Comparison of ENCODE assay signal across 2 cellular contexts in genomic region chr22:35257002-35257320, GRCh38.
TF ChIP-seq lines count a peak whose summit lies in the region.

No MANE protein-coding gene starts in this region.

TF ChIP-seq in GM23338, 12 proteins besides CTCF, POLR2A, EP300 and RAD21 (continued from another document):
- TF ChIP-seq, protein P1, sequence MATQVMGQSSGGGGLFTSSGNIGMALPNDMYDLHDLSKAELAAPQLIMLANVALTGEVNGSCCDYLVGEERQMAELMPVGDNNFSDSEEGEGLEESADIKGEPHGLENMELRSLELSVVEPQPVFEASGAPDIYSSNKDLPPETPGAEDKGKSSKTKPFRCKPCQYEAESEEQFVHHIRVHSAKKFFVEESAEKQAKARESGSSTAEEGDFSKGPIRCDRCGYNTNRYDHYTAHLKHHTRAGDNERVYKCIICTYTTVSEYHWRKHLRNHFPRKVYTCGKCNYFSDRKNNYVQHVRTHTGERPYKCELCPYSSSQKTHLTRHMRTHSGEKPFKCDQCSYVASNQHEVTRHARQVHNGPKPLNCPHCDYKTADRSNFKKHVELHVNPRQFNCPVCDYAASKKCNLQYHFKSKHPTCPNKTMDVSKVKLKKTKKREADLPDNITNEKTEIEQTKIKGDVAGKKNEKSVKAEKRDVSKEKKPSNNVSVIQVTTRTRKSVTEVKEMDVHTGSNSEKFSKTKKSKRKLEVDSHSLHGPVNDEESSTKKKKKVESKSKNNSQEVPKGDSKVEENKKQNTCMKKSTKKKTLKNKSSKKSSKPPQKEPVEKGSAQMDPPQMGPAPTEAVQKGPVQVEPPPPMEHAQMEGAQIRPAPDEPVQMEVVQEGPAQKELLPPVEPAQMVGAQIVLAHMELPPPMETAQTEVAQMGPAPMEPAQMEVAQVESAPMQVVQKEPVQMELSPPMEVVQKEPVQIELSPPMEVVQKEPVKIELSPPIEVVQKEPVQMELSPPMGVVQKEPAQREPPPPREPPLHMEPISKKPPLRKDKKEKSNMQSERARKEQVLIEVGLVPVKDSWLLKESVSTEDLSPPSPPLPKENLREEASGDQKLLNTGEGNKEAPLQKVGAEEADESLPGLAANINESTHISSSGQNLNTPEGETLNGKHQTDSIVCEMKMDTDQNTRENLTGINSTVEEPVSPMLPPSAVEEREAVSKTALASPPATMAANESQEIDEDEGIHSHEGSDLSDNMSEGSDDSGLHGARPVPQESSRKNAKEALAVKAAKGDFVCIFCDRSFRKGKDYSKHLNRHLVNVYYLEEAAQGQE (IDR thresholded peaks at IDR 0.05; ENCODE audit: unreplicated experiment) = no peak
- no peak for TF ChIP-seq EZH2phosphoT487 (IDR thresholded peaks at IDR 0.05; ENCODE audit: unreplicated experiment)
- TF ChIP-seq, protein P2, sequence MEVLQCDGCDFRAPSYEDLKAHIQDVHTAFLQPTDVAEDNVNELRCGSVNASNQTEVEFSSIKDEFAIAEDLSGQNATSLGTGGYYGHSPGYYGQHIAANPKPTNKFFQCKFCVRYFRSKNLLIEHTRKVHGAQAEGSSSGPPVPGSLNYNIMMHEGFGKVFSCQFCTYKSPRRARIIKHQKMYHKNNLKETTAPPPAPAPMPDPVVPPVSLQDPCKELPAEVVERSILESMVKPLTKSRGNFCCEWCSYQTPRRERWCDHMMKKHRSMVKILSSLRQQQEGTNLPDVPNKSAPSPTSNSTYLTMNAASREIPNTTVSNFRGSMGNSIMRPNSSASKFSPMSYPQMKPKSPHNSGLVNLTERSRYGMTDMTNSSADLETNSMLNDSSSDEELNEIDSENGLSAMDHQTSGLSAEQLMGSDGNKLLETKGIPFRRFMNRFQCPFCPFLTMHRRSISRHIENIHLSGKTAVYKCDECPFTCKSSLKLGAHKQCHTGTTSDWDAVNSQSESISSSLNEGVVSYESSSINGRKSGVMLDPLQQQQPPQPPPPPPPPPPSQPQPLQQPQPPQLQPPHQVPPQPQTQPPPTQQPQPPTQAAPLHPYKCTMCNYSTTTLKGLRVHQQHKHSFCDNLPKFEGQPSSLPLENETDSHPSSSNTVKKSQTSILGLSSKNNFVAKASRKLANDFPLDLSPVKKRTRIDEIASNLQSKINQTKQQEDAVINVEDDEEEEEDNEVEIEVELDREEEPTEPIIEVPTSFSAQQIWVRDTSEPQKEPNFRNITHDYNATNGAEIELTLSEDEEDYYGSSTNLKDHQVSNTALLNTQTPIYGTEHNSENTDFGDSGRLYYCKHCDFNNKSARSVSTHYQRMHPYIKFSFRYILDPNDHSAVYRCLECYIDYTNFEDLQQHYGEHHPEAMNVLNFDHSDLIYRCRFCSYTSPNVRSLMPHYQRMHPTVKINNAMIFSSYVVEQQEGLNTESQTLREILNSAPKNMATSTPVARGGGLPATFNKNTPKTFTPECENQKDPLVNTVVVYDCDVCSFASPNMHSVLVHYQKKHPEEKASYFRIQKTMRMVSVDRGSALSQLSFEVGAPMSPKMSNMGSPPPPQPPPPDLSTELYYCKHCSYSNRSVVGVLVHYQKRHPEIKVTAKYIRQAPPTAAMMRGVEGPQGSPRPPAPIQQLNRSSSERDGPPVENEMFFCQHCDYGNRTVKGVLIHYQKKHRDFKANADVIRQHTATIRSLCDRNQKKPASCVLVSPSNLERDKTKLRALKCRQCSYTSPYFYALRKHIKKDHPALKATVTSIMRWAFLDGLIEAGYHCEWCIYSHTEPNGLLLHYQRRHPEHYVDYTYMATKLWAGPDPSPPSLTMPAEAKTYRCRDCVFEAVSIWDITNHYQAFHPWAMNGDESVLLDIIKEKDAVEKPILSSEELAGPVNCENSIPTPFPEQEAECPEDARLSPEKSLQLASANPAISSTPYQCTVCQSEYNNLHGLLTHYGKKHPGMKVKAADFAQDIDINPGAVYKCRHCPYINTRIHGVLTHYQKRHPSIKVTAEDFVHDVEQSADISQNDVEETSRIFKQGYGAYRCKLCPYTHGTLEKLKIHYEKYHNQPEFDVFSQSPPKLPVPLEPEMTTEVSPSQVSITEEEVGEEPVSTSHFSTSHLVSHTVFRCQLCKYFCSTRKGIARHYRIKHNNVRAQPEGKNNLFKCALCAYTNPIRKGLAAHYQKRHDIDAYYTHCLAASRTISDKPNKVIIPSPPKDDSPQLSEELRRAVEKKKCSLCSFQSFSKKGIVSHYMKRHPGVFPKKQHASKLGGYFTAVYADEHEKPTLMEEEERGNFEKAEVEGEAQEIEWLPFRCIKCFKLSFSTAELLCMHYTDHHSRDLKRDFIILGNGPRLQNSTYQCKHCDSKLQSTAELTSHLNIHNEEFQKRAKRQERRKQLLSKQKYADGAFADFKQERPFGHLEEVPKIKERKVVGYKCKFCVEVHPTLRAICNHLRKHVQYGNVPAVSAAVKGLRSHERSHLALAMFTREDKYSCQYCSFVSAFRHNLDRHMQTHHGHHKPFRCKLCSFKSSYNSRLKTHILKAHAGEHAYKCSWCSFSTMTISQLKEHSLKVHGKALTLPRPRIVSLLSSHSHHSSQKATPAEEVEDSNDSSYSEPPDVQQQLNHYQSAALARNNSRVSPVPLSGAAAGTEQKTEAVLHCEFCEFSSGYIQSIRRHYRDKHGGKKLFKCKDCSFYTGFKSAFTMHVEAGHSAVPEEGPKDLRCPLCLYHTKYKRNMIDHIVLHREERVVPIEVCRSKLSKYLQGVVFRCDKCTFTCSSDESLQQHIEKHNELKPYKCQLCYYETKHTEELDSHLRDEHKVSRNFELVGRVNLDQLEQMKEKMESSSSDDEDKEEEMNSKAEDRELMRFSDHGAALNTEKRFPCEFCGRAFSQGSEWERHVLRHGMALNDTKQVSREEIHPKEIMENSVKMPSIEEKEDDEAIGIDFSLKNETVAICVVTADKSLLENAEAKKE (CRISPR knock-in tag; IDR thresholded peaks at IDR 0.05) = no peak
- no peak for TF ChIP-seq POLR2AphosphoS5 (IDR thresholded peaks at IDR 0.05; ENCODE audit: low read depth)
- TF ChIP-seq JUNB (IDR thresholded peaks at IDR 0.05; ENCODE audit: unreplicated experiment) = no peak
- TF ChIP-seq NANOG (IDR thresholded peaks at IDR 0.05; ENCODE audit: borderline replicate concordance) = no peak
- TF ChIP-seq ZNF331 (CRISPR knock-in tag; IDR thresholded peaks at IDR 0.05; ENCODE audit: low read depth) = no peak

TF ChIP-seq in SK-N-SH treated with all-trans-retinoic acid at 6 μM for 48 hours, 23 proteins besides CTCF, POLR2A, EP300 and RAD21 (continued from another document):
- TF ChIP-seq, protein P3, sequence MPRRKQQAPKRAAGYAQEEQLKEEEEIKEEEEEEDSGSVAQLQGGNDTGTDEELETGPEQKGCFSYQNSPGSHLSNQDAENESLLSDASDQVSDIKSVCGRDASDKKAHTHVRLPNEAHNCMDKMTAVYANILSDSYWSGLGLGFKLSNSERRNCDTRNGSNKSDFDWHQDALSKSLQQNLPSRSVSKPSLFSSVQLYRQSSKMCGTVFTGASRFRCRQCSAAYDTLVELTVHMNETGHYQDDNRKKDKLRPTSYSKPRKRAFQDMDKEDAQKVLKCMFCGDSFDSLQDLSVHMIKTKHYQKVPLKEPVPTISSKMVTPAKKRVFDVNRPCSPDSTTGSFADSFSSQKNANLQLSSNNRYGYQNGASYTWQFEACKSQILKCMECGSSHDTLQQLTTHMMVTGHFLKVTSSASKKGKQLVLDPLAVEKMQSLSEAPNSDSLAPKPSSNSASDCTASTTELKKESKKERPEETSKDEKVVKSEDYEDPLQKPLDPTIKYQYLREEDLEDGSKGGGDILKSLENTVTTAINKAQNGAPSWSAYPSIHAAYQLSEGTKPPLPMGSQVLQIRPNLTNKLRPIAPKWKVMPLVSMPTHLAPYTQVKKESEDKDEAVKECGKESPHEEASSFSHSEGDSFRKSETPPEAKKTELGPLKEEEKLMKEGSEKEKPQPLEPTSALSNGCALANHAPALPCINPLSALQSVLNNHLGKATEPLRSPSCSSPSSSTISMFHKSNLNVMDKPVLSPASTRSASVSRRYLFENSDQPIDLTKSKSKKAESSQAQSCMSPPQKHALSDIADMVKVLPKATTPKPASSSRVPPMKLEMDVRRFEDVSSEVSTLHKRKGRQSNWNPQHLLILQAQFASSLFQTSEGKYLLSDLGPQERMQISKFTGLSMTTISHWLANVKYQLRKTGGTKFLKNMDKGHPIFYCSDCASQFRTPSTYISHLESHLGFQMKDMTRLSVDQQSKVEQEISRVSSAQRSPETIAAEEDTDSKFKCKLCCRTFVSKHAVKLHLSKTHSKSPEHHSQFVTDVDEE (CRISPR knock-in tag; IDR thresholded peaks at IDR 0.05) = no peak
- TF ChIP-seq ZNF70 (CRISPR knock-in tag; IDR thresholded peaks at IDR 0.05) (no peak), ARNTL (CRISPR knock-in tag; IDR thresholded peaks at IDR 0.05; ENCODE audit: borderline replicate concordance, low read depth) (no peak), ZFP30 (CRISPR knock-in tag; IDR thresholded peaks at IDR 0.05) (no peak)
